Comparison of ENCODE assay signal across 1 cellular context in genomic region chr3:128653993-128654805, GRCh38.
TF ChIP-seq lines count a peak whose summit lies in the region.

No MANE protein-coding gene starts in this region.

TF ChIP-seq in HepG2, 621 proteins besides CTCF, POLR2A, EP300 and RAD21:
- TF ChIP-seq POLR2G (IDR thresholded peaks at IDR 0.05; ENCODE audit: low read depth, low read length) (peak; percentile 62), TEAD3 (CRISPR knock-in tag; optimal IDR thresholded peaks at IDR 0.05; ENCODE audit: borderline replicate concordance) (peak; percentile 5), POLR2AphosphoS5 (IDR thresholded peaks at IDR 0.05; ENCODE audit: low read depth, low read length) (0 out of 2 replicates have a peak, but pooled peaks have one; percentile 25), NFYB (CRISPR knock-in tag; IDR thresholded peaks at IDR 0.05) (peak; percentile 79), ZMYM4 (CRISPR knock-in tag; IDR thresholded peaks at IDR 0.05) (0 out of 2 replicates have a peak, but pooled peaks have one; percentile 12), DRAP1 (CRISPR knock-in tag; IDR thresholded peaks at IDR 0.05) (peak; percentile 89), NFYC (CRISPR knock-in tag; IDR thresholded peaks at IDR 0.05) (peak; percentile 73)
- TF ChIP-seq, protein P1, sequence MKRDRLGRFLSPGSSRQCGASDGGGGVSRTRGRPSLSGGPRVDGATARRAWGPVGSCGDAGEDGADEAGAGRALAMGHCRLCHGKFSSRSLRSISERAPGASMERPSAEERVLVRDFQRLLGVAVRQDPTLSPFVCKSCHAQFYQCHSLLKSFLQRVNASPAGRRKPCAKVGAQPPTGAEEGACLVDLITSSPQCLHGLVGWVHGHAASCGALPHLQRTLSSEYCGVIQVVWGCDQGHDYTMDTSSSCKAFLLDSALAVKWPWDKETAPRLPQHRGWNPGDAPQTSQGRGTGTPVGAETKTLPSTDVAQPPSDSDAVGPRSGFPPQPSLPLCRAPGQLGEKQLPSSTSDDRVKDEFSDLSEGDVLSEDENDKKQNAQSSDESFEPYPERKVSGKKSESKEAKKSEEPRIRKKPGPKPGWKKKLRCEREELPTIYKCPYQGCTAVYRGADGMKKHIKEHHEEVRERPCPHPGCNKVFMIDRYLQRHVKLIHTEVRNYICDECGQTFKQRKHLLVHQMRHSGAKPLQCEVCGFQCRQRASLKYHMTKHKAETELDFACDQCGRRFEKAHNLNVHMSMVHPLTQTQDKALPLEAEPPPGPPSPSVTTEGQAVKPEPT (CRISPR knock-in tag; IDR thresholded peaks at IDR 0.05; ENCODE audit: low read depth) = peak; percentile 94
- TF ChIP-seq, protein P2, sequence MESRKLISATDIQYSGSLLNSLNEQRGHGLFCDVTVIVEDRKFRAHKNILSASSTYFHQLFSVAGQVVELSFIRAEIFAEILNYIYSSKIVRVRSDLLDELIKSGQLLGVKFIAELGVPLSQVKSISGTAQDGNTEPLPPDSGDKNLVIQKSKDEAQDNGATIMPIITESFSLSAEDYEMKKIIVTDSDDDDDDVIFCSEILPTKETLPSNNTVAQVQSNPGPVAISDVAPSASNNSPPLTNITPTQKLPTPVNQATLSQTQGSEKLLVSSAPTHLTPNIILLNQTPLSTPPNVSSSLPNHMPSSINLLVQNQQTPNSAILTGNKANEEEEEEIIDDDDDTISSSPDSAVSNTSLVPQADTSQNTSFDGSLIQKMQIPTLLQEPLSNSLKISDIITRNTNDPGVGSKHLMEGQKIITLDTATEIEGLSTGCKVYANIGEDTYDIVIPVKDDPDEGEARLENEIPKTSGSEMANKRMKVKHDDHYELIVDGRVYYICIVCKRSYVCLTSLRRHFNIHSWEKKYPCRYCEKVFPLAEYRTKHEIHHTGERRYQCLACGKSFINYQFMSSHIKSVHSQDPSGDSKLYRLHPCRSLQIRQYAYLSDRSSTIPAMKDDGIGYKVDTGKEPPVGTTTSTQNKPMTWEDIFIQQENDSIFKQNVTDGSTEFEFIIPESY (CRISPR knock-in tag; IDR thresholded peaks at IDR 0.05) = 0 out of 2 replicates have a peak, but pooled peaks have one; percentile 6
